ENCODE assay signal across 14 cellular contexts in genomic region chr15:57283774-57284508, GRCh38.
DNase-seq lines count a peak whose midpoint lies in the region; ATAC-seq and TF ChIP-seq lines count a peak whose summit lies in the region.
"Had no signal": no experiment of that assay in that cellular context is flagged by ENCODE, and none has a peak within 500 bp of the region (broad histone marks: within the 10 kb centered on the region; RNA-seq: fewer than 3 reads in every experiment).

No MANE protein-coding gene starts in this region.

- H3K36me3 ChIP-seq in BLaER1 (peaks cover 75% of the 10 kb centered on the region), right lobe of liver (peaks cover 0 to 36% (median 10%) of the 10 kb centered on the region in 4 donors)
- H3K36me3 ChIP-seq: ovary had no signal

- H3K9ac ChIP-seq in BLaER1: peak overlapping the region; percentile 47; the same call in 1 of the 2 replicates

- TF ChIP-seq CTCF in right lobe of liver (IDR thresholded peaks at IDR 0.05): no peak

- peak overlapping the region; percentile 62 for H3K4me2 ChIP-seq in BLaER1

- H3K27me3 ChIP-seq in BLaER1 (no peaks in the 10 kb centered on the region), right lobe of liver (no peaks in the 10 kb centered on the region)
- H3K27me3 ChIP-seq: esophagus muscularis mucosa, ovary had no signal

- intact Hi-C loops in right lobe of liver (cut with DNase I): no loop called here

- DNase-seq in NOMO-1 treated with dmso at 0.1 percent for 144 hours (lab: John Stamatoyannopoulos, UW; ENCODE audit: unreplicated experiment) (peak; percentile 75), fibroblast of gingiva (ENCODE audit: low read depth) (peak; percentile 42), NCI-H446 treated with DMSO at 0.1 percent for 48 hours (lab: John Stamatoyannopoulos, UW) (no peak), right lobe of liver (no peak), NCI-H748 treated with DMSO at 0.1 percent for 48 hours (lab: John Stamatoyannopoulos, UW) (no peak)
- DNase-seq: activated T-cell treated with anti-CD3 and anti-CD28 coated beads, Interleukin-2, amount 50 U/mL, for 1 hour; left colon; NCI-H1417 treated with DMSO at 0.1 percent for 48 hours; ovary; stimulated activated CD4-positive, alpha-beta T cell treated with anti-CD3 and anti-CD28 coated beads, Interleukin-1b, Interleukin-23, amount 100 ng/mL, for 48 hours had no signal

- no peak overlapping the region for H3K4me3 ChIP-seq in BLaER1
- H3K4me3 ChIP-seq in right lobe of liver: no peak overlapping the region
- H3K4me3 ChIP-seq: esophagus muscularis mucosa, ovary had no signal

- H3K27ac ChIP-seq in BLaER1 (peak overlapping the region; percentile 61), right lobe of liver (no peak overlapping the region)
- H3K27ac ChIP-seq: esophagus muscularis mucosa, ovary had no signal

- H3K9me3 ChIP-seq in BLaER1 (no peaks in the 10 kb centered on the region), right lobe of liver (no peaks in the 10 kb centered on the region)
- H3K9me3 ChIP-seq: esophagus muscularis mucosa, ovary had no signal

- no peak for TF ChIP-seq POLR2A in right lobe of liver (IDR thresholded peaks at IDR 0.05)

- H3K4me1 ChIP-seq in BLaER1 (peaks cover 32% of the 10 kb centered on the region), right lobe of liver (no peaks in the 10 kb centered on the region)
- H3K4me1 ChIP-seq: esophagus muscularis mucosa had no signal

- WGBS in right lobe of liver (ENCODE audit: insufficient coverage, low coverage, low lambda C conversion rate, missing lambda C conversion rate): 77% methylated on average over 14 of the region's 15 CpGs

- H4K20me1 ChIP-seq in BLaER1: no peaks in the 10 kb centered on the region

- ATAC-seq in GM19438 (IDR thresholded peaks at IDR 0.05; ENCODE audit: low read depth, unreplicated experiment) (peak; percentile 19), right lobe of liver (no peak), HG02623 (IDR thresholded peaks at IDR 0.05; ENCODE audit: unreplicated experiment) (no peak)
- ATAC-seq: left colon had no signal

Comparison
In these comparisons a context has a peak if more than half of its experiments do, and no peak if none do; other contexts are left out.
1. DNase-seq: peak in NOMO-1 treated with dmso at 0.1 percent for 144 hours (single experiment) and fibroblast of gingiva (single experiment); none in NCI-H446 treated with DMSO at 0.1 percent for 48 hours (single experiment), right lobe of liver (0 of 3) and NCI-H748 treated with DMSO at 0.1 percent for 48 hours (single experiment).